3 cellular contexts compared by ENCODE assay signal in genomic region chr17:35742896-35743477, GRCh38.
A peak's percentile ranks its signal among the peaks of the same experiment; 100 is the strongest.
TF ChIP-seq lines count a peak whose summit lies in the region.

No MANE protein-coding gene starts in this region.

TF ChIP-seq in SK-N-SH, 30 proteins besides CTCF, POLR2A, EP300 and RAD21 (continues in another document):
- no peak for TF ChIP-seq TAF1 (IDR thresholded peaks at IDR 0.05; ENCODE audit: borderline replicate concordance, low read depth, low read length)
- TF ChIP-seq NFIC (IDR thresholded peaks at IDR 0.05; ENCODE audit: borderline replicate concordance), result no peak
- TF ChIP-seq REST (IDR thresholded peaks at IDR 0.05; ENCODE audit: low read depth, low read length), result no peak
- TF ChIP-seq ZBTB33 (IDR thresholded peaks at IDR 0.05; ENCODE audit: borderline replicate concordance, low read depth), result no peak
- TF ChIP-seq MXI1 (IDR thresholded peaks at IDR 0.05; ENCODE audit: low read depth, low read length), result no peak
- no peak for TF ChIP-seq USF1 (IDR thresholded peaks at IDR 0.05; ENCODE audit: borderline replicate concordance, low read depth)
- no peak for TF ChIP-seq FOXJ3 (CRISPR knock-in tag; IDR thresholded peaks at IDR 0.05)
- no peak for TF ChIP-seq FOXM1 (IDR thresholded peaks at IDR 0.05; ENCODE audit: low read depth)
- no peak for TF ChIP-seq RXRA (IDR thresholded peaks at IDR 0.05; ENCODE audit: borderline replicate concordance, low read depth)
- no peak for TF ChIP-seq SMC3 (IDR thresholded peaks at IDR 0.05; ENCODE audit: low read depth, low read length)
- no peak for TF ChIP-seq USF2 (IDR thresholded peaks at IDR 0.05; ENCODE audit: borderline replicate concordance, low read depth, low read length)

TF ChIP-seq in SK-N-SH treated with all-trans-retinoic acid at 6 μM for 48 hours, 23 proteins besides CTCF, POLR2A, EP300 and RAD21:
- TF ChIP-seq ESRRG (CRISPR knock-in tag; IDR thresholded peaks at IDR 0.05), result no peak
- no peak for TF ChIP-seq CREB5 (CRISPR knock-in tag; IDR thresholded peaks at IDR 0.05; ENCODE audit: low read depth)
- no peak for TF ChIP-seq GLIS3 (CRISPR knock-in tag; IDR thresholded peaks at IDR 0.05)
- no peak for TF ChIP-seq ZFP3 (CRISPR knock-in tag; IDR thresholded peaks at IDR 0.05)
- no peak for TF ChIP-seq ZNF8 (CRISPR knock-in tag; IDR thresholded peaks at IDR 0.05)
- no peak for TF ChIP-seq CSDC2 (CRISPR knock-in tag; IDR thresholded peaks at IDR 0.05)
- TF ChIP-seq TCF4 (CRISPR knock-in tag; IDR thresholded peaks at IDR 0.05; ENCODE audit: borderline replicate concordance), result no peak
- TF ChIP-seq ISL1 (CRISPR knock-in tag; IDR thresholded peaks at IDR 0.05), result no peak
- TF ChIP-seq ARNTL (CRISPR knock-in tag; IDR thresholded peaks at IDR 0.05; ENCODE audit: borderline replicate concordance, low read depth), result no peak

TF ChIP-seq in HepG2, 621 proteins besides CTCF, POLR2A, EP300 and RAD21:
- TF ChIP-seq ZNF503 (CRISPR knock-in tag; IDR thresholded peaks at IDR 0.05) (no peak), KDM2A (CRISPR knock-in tag; IDR thresholded peaks at IDR 0.05; ENCODE audit: borderline replicate concordance, low read depth) (peak; percentile 21; the same call in 1 of the 2 replicates)
